ENCODE assay signal across 8 cellular contexts in genomic region chr6:7505196-7505699, GRCh38. TPM values are rescaled to one million over a fixed set of nuclear protein-coding genes. Genes with fewer than 3 reads are reported as not detected.
DNase-seq lines count a peak whose midpoint lies in the region; ATAC-seq and TF ChIP-seq lines count a peak whose summit lies in the region.

No MANE protein-coding gene starts in this region.

- ATAC-seq in WTC11 (peak; percentile 95), HG02623 (IDR thresholded peaks at IDR 0.05; ENCODE audit: unreplicated experiment) (no peak), gastroesophageal sphincter (no peak)

- H3K4me1 ChIP-seq in stomach = peaks cover 0 to 12% (median 2%) of the 10 kb centered on the region in 4 donors
- H3K4me1 ChIP-seq in gastroesophageal sphincter = no peaks in the 10 kb centered on the region

- H3K9me3 Mint-ChIP-seq in WTC11 = no peaks in the 10 kb centered on the region

- H3K4me1 Mint-ChIP-seq in WTC11 = peaks cover 21% of the 10 kb centered on the region

- no peaks in the 10 kb centered on the region for H3K36me3 Mint-ChIP-seq in WTC11

- intact Hi-C loops in stomach (cut with DNase I; ENCODE audit: low total_unique reads) = no loop called here

- H3K27me3 Mint-ChIP-seq in WTC11 (ENCODE audit: low read depth) = no peaks in the 10 kb centered on the region

- POLR2A ChIA-PET in WTC11 (lab: Charles Lee) = interaction anchor here (0.5 to 1.2 kb wide), 3 partner anchors 25 to 51 kb away, joined by 3 to 8 read pairs (median 4); no protein-coding TSS in a partner anchor

- 21 to 32% (median 27%) methylated on average over 10 of the region's 10 CpGs for WGBS in stomach, 5 donors
- 12 to 14% methylated on average over 6 to 9 of the region's 10 CpGs for WGBS in gastroesophageal sphincter (ENCODE audit: low coverage in 1 of 2), 2 donors

- DNase-seq in EL (peak; percentile 81), NCI-H1105 (lab: John Stamatoyannopoulos, UW) (peak; percentile 92), WTC11 (ENCODE audit: low spot score) (peak; percentile 69), iPS DF 4.7 (ENCODE audit: extremely low read depth, low spot score) (peak; percentile 75), stomach (peak; percentile 58), HUDEP-2 (lab: John Stamatoyannopoulos, UW; ENCODE audit: unreplicated experiment in 76 of 76) (no peak)

- TF ChIP-seq CTCF in WTC11 (IDR thresholded peaks at IDR 0.05) (no peak), stomach (IDR thresholded peaks at IDR 0.05) (no peak), gastroesophageal sphincter (IDR thresholded peaks at IDR 0.05) (no peak)

- H3K36me3 ChIP-seq in stomach (no peaks in the 10 kb centered on the region), gastroesophageal sphincter (no peaks in the 10 kb centered on the region)

- CTCF ChIA-PET in WTC11 (lab: Charles Lee) = interaction anchor here (0.7 to 1.6 kb wide), 3 partner anchors 37 to 258 kb away, joined by 3 to 4 read pairs (median 3); no protein-coding TSS in a partner anchor

- peak overlapping the region; percentile 87 for H3K27ac Mint-ChIP-seq in WTC11

- H3K27ac ChIP-seq in stomach (peak overlapping the region in 3 of 5 donors; percentile 53 to 71 (median 71)), gastroesophageal sphincter (no peak overlapping the region)

- no peak overlapping the region for H3K4me3 ChIP-seq in stomach
- H3K4me3 ChIP-seq in gastroesophageal sphincter = no peak overlapping the region

- H3K4me3 Mint-ChIP-seq in WTC11 = no peak overlapping the region

- TF ChIP-seq EP300 in stomach (IDR thresholded peaks at IDR 0.05) = no peak
- TF ChIP-seq EP300 in gastroesophageal sphincter (IDR thresholded peaks at IDR 0.05) = no peak

- H3K27me3 ChIP-seq in stomach (no peaks in the 10 kb centered on the region), gastroesophageal sphincter (peaks cover 15% of the 10 kb centered on the region)

- TF ChIP-seq POLR2A in stomach (IDR thresholded peaks at IDR 0.05) (no peak), gastroesophageal sphincter (IDR thresholded peaks at IDR 0.05) (no peak)

- H3K9me3 ChIP-seq in stomach (no peaks in the 10 kb centered on the region), gastroesophageal sphincter (no peaks in the 10 kb centered on the region)

TF ChIP-seq in WTC11, 78 proteins besides CTCF, POLR2A, EP300 and RAD21:
- TF ChIP-seq PRDM15 (CRISPR knock-in tag; IDR thresholded peaks at IDR 0.05) (peak; percentile 9; the same call in 1 of the 2 replicates), E2F4 (CRISPR knock-in tag; IDR thresholded peaks at IDR 0.05; ENCODE audit: borderline replicate concordance, low read depth) (no peak), USF2 (CRISPR knock-in tag; IDR thresholded peaks at IDR 0.05) (0 out of 2 replicates have a peak, but pooled peaks have one; percentile 10), GABPB1 (CRISPR knock-in tag; IDR thresholded peaks at IDR 0.05) (no peak), ZNF423 (CRISPR knock-in tag; IDR thresholded peaks at IDR 0.05) (peak; percentile 36; the same call in 1 of the 2 replicates)

RNA-seq across cellular contexts. Expression of gene DSP, which starts 36.2 kb away (rescaled TPM):
- total RNA-seq in WTC11 (2021) (74.5 to 77.0 TPM (median 76.1 TPM) in 3 replicates), stomach (100 to 1,000 TPM in 4 of 5 donors, 10 to 100 TPM in 1; 58.9 to 125 (median 121) TPM), gastroesophageal sphincter (10 to 100 TPM in 1 of 4 donors, 1 to 10 TPM in 3; 5.8 to 41.7 (median 7.6) TPM)
- 10 to 100 TPM; 12.0 to 53.9 (median 15.6) TPM for polyA plus RNA-seq in stomach

Comparison
In these comparisons a context has a peak if more than half of its experiments do, and no peak if none do; other contexts are left out.
1. DNase-seq: peak in EL (single experiment), NCI-H1105 (single experiment), WTC11 (single experiment), iPS DF 4.7 (single experiment) and stomach (single experiment); none in HUDEP-2 (0 of 76).
2. H3K27ac ChIP-seq: peak in stomach (3 of 5); none in gastroesophageal sphincter (0 of 4).